Comparison of ENCODE assay signal across 9 cellular contexts in genomic region chr5:14399054-14399657, GRCh38.
DNase-seq lines count a peak whose midpoint lies in the region; ATAC-seq and TF ChIP-seq lines count a peak whose summit lies in the region.
"Had no signal": no experiment of that assay in that cellular context is flagged by ENCODE, and none has a peak within 500 bp of the region (broad histone marks: within the 10 kb centered on the region; RNA-seq: fewer than 3 reads in every experiment).

No MANE protein-coding gene starts in this region.

- H3K4me3 Mint-ChIP-seq in MCF 10A (ENCODE audit: unreplicated experiment), result no peak overlapping the region
- H3K4me3 Mint-ChIP-seq in activated CD4-positive, alpha-beta memory T cell treated with anti-CD3 and anti-CD28 coated beads, Interleukin-2, amount 10 ng/mL, durations not matched to agents 7 days and 5 days, result no peak overlapping the region
- H3K4me3 Mint-ChIP-seq: memory B cell had no signal

- CTCF ChIA-PET in MCF 10A (lab: Yijun Ruan, JAX), result interaction anchor here (0.7 to 5.5 kb wide), 20 partner anchors 9 to 267 kb away, joined by 3 to 114 read pairs (median 4); no protein-coding TSS in a partner anchor
- CTCF ChIA-PET in activated CD4-positive, alpha-beta memory T cell treated with anti-CD3 and anti-CD28 coated beads, Interleukin-2, amount 10 ng/mL, durations not matched to agents 7 days and 5 days (lab: Charles Lee), result interaction anchor here (0.6 to 3.4 kb wide), 12 partner anchors 9 to 258 kb away, joined by 3 to 54 read pairs (median 6); no protein-coding TSS in a partner anchor

- intact Hi-C loops in MCF 10A (cut with micrococcal nuclease) (loop anchor here (1.0 to 5.0 kb wide), 2 partner anchors 249 to 613 kb away; no protein-coding TSS in a partner anchor), vagina (cut with DNase I) (no loop called here)

- H3K27me3 ChIP-seq in HAP-1 (ENCODE audit: low read depth), result no peaks in the 10 kb centered on the region
- H3K27me3 ChIP-seq in vagina, result no peaks in the 10 kb centered on the region

- BruUV-seq in MCF 10A (replicated peaks; lab: Mats Ljungman, UMichigan), result no TSS peak

- peaks cover 8% of the 10 kb centered on the region for H3K9me3 Mint-ChIP-seq in MCF 10A (ENCODE audit: unreplicated experiment)
- H3K9me3 Mint-ChIP-seq in activated CD4-positive, alpha-beta memory T cell treated with anti-CD3 and anti-CD28 coated beads, Interleukin-2, amount 10 ng/mL, durations not matched to agents 7 days and 5 days, result peaks cover 8% of the 10 kb centered on the region
- H3K9me3 Mint-ChIP-seq: memory B cell had no signal

- POLR2A ChIA-PET in MCF 10A (lab: Yijun Ruan, JAX), result no interaction called here
- POLR2A ChIA-PET in activated CD4-positive, alpha-beta memory T cell treated with anti-CD3 and anti-CD28 coated beads, Interleukin-2, amount 10 ng/mL, durations not matched to agents 7 days and 5 days (lab: Charles Lee), result interaction anchor here (1.3 kb wide), 1 partner anchor 183 kb away, joined by 3 read pairs; no protein-coding TSS in a partner anchor

- TF ChIP-seq POLR2A in vagina (IDR thresholded peaks at IDR 0.05), result no peak

- H3K9me3 ChIP-seq in HAP-1, result no peaks in the 10 kb centered on the region
- no peaks in the 10 kb centered on the region for H3K9me3 ChIP-seq in vagina

- TF ChIP-seq CTCF in MCF 10A (IDR thresholded peaks at IDR 0.05; ENCODE audit: unreplicated experiment) (peak; percentile 57), vagina (IDR thresholded peaks at IDR 0.05) (peak in 2 of 3 experiments; percentile 46 to 61)

- no peaks in the 10 kb centered on the region for H3K27me3 Mint-ChIP-seq in MCF 10A (ENCODE audit: insufficient read depth, unreplicated experiment)
- peaks cover 16% of the 10 kb centered on the region for H3K27me3 Mint-ChIP-seq in activated CD4-positive, alpha-beta memory T cell treated with anti-CD3 and anti-CD28 coated beads, Interleukin-2, amount 10 ng/mL, durations not matched to agents 7 days and 5 days
- H3K27me3 Mint-ChIP-seq: memory B cell had no signal

- no peak overlapping the region for H3K27ac ChIP-seq in vagina

- peaks cover 20% of the 10 kb centered on the region for H3K36me3 ChIP-seq in HAP-1 (replicated peaks)
- H3K36me3 ChIP-seq in vagina, result peaks cover 0 to 10% of the 10 kb centered on the region in 2 donors

- H3K4me1 Mint-ChIP-seq in MCF 10A (ENCODE audit: insufficient read depth, unreplicated experiment), result no peaks in the 10 kb centered on the region
- peaks cover 30% of the 10 kb centered on the region for H3K4me1 Mint-ChIP-seq in activated CD4-positive, alpha-beta memory T cell treated with anti-CD3 and anti-CD28 coated beads, Interleukin-2, amount 10 ng/mL, durations not matched to agents 7 days and 5 days

- H3K4me1 ChIP-seq in HAP-1, result no peaks in the 10 kb centered on the region
- H3K4me1 ChIP-seq in vagina, result peaks cover 5% of the 10 kb centered on the region

- H3K27ac Mint-ChIP-seq in MCF 10A (ENCODE audit: low read depth, unreplicated experiment), result no peak overlapping the region
- H3K27ac Mint-ChIP-seq in activated CD4-positive, alpha-beta memory T cell treated with anti-CD3 and anti-CD28 coated beads, Interleukin-2, amount 10 ng/mL, durations not matched to agents 7 days and 5 days, result no peak overlapping the region

- in situ Hi-C loops in HAP-1 (cut with MboI; ENCODE audit: low sequenced_read_pairs), result no loop called here

- no peak for ATAC-seq in HG03460 (IDR thresholded peaks at IDR 0.05; ENCODE audit: unreplicated experiment)

- peaks cover 57% of the 10 kb centered on the region for H3K36me3 Mint-ChIP-seq in MCF 10A (ENCODE audit: insufficient read depth, unreplicated experiment)
- H3K36me3 Mint-ChIP-seq in activated CD4-positive, alpha-beta memory T cell treated with anti-CD3 and anti-CD28 coated beads, Interleukin-2, amount 10 ng/mL, durations not matched to agents 7 days and 5 days (ENCODE audit: low read depth), result peaks cover 11% of the 10 kb centered on the region

- peak; percentile 64 for DNase-seq in CD1c-positive myeloid dendritic cell (ENCODE audit: extremely low spot score)
- peak; percentile 29 to 55 for DNase-seq in HAP-1 (ENCODE audit: low spot score in 2 of 2)
- peak; percentile 89 for DNase-seq in NCI-H748 (lab: John Stamatoyannopoulos, UW; ENCODE audit: unreplicated experiment)
- peak; percentile 64 for DNase-seq in MCF 10A (ENCODE audit: unreplicated experiment)
- DNase-seq in kidney tubule cell (ENCODE audit: low spot score), result peak; percentile 57
- no peak for DNase-seq in vagina (ENCODE audit: extremely low spot score in 2 of 2)
- no peak for DNase-seq in activated CD4-positive, alpha-beta memory T cell treated with anti-CD3 and anti-CD28 coated beads, Interleukin-2, amount 10 ng/mL, durations not matched to agents 7 days and 5 days

- H3K4me3 ChIP-seq in HAP-1 (no peak overlapping the region), vagina (no peak overlapping the region)

Comparison
In these comparisons a context has a peak if more than half of its experiments do, and no peak if none do; other contexts are left out.
1. DNase-seq: peak in CD1c-positive myeloid dendritic cell (single experiment), HAP-1 (2 of 2), NCI-H748 (single experiment), MCF 10A (single experiment) and kidney tubule cell (single experiment); none in vagina (0 of 2) and activated CD4-positive, alpha-beta memory T cell treated with anti-CD3 and anti-CD28 coated beads, Interleukin-2, amount 10 ng/mL, durations not matched to agents 7 days and 5 days (single experiment).